Comparison of ENCODE assay signal across 8 cellular contexts in genomic region chr7:27739301-27739913, GRCh38. TPM values are rescaled to one million over a fixed set of nuclear protein-coding genes. Genes with fewer than 3 reads are reported as not detected.
DNase-seq lines count a peak whose midpoint lies in the region; ATAC-seq lines count a peak whose summit lies in the region.

No MANE protein-coding gene starts in this region.

- H3K36me3 Mint-ChIP-seq in activated CD4-positive, alpha-beta T cell treated with anti-CD3 and anti-CD28 coated beads for 36 hours (ENCODE audit: low read depth) = peaks cover 10% of the 10 kb centered on the region
- H3K36me3 Mint-ChIP-seq in stimulated activated naive CD8-positive, alpha-beta T cell treated with anti-CD3 and anti-CD28 coated beads, Interleukin-15, Interleukin-2, amounts not matched to agents 100 ng/mL and 50 ng/mL, for 24 hours (ENCODE audit: low read depth) = peaks cover 5% of the 10 kb centered on the region

- H3K27me3 ChIP-seq in H7 (ENCODE audit: control insufficient read depth, insufficient read depth, low read length) (no peaks in the 10 kb centered on the region), adipocyte (replicated peaks; ENCODE audit: control insufficient read depth, insufficient read depth, low read length) (no peaks in the 10 kb centered on the region), iPS-18a (ENCODE audit: control insufficient read depth, insufficient read depth, low read length) (no peaks in the 10 kb centered on the region)

- no peak for DNase-seq in activated CD4-positive, alpha-beta T cell treated with anti-CD3 and anti-CD28 coated beads for 36 hours
- no peak for DNase-seq in activated CD4-positive, alpha-beta T cell treated with anti-CD3 and anti-CD28 coated beads, Interleukin-2, amount 50 U/mL, for 1 hour
- DNase-seq in H7 = no peak
- peak; percentile 75 for DNase-seq in LoVo (ENCODE audit: low spot score)
- no peak for DNase-seq in adipocyte (ENCODE audit: low read depth)
- no peak for DNase-seq in retina

- CTCF ChIA-PET in activated CD4-positive, alpha-beta T cell treated with anti-CD3 and anti-CD28 coated beads for 36 hours (lab: Charles Lee) = interaction anchor here (1.1 kb wide), 1 partner anchor 11 kb away, joined by 4 read pairs; no protein-coding TSS in a partner anchor

- peak overlapping the region; percentile 99 for H3K4me3 Mint-ChIP-seq in activated CD4-positive, alpha-beta T cell treated with anti-CD3 and anti-CD28 coated beads for 36 hours
- H3K4me3 Mint-ChIP-seq in stimulated activated naive CD8-positive, alpha-beta T cell treated with anti-CD3 and anti-CD28 coated beads, Interleukin-15, Interleukin-2, amounts not matched to agents 100 ng/mL and 50 ng/mL, for 24 hours = peak overlapping the region; percentile 92

- no peaks in the 10 kb centered on the region for H3K27me3 Mint-ChIP-seq in activated CD4-positive, alpha-beta T cell treated with anti-CD3 and anti-CD28 coated beads for 36 hours
- H3K27me3 Mint-ChIP-seq in stimulated activated naive CD8-positive, alpha-beta T cell treated with anti-CD3 and anti-CD28 coated beads, Interleukin-15, Interleukin-2, amounts not matched to agents 100 ng/mL and 50 ng/mL, for 24 hours = no peaks in the 10 kb centered on the region

- no peaks in the 10 kb centered on the region for H3K9me3 Mint-ChIP-seq in activated CD4-positive, alpha-beta T cell treated with anti-CD3 and anti-CD28 coated beads for 36 hours (ENCODE audit: low read depth)
- H3K9me3 Mint-ChIP-seq in stimulated activated naive CD8-positive, alpha-beta T cell treated with anti-CD3 and anti-CD28 coated beads, Interleukin-15, Interleukin-2, amounts not matched to agents 100 ng/mL and 50 ng/mL, for 24 hours = no peaks in the 10 kb centered on the region

- ATAC-seq in activated CD4-positive, alpha-beta T cell treated with anti-CD3 and anti-CD28 coated beads for 36 hours = peak; percentile 30

- H3K36me3 ChIP-seq in H7 (replicated peaks; ENCODE audit: control insufficient read depth, insufficient read depth, low read length) = no peaks in the 10 kb centered on the region
- H3K36me3 ChIP-seq in adipocyte (ENCODE audit: control insufficient read depth, insufficient read depth, low read length, severe bottlenecking) = no peaks in the 10 kb centered on the region
- no peaks in the 10 kb centered on the region for H3K36me3 ChIP-seq in iPS-18a (ENCODE audit: control insufficient read depth, low read depth, low read length)

- H3K9ac ChIP-seq in adipocyte (ENCODE audit: low read length) = peak overlapping the region; percentile 99
- H3K9ac ChIP-seq in iPS-18a (ENCODE audit: low read length) = peak overlapping the region; percentile 81

- H3K27ac ChIP-seq in iPS-18a (ENCODE audit: low read length) = peak overlapping the region; percentile 14

- peak overlapping the region; percentile 99 for H3K27ac Mint-ChIP-seq in activated CD4-positive, alpha-beta T cell treated with anti-CD3 and anti-CD28 coated beads for 36 hours
- peak overlapping the region; percentile 96 for H3K27ac Mint-ChIP-seq in stimulated activated naive CD8-positive, alpha-beta T cell treated with anti-CD3 and anti-CD28 coated beads, Interleukin-15, Interleukin-2, amounts not matched to agents 100 ng/mL and 50 ng/mL, for 24 hours

- POLR2A ChIA-PET in activated CD4-positive, alpha-beta T cell treated with anti-CD3 and anti-CD28 coated beads for 36 hours (lab: Charles Lee) = interaction anchor here (1.0 kb wide), 1 partner anchor 77 kb away, joined by 3 read pairs; no protein-coding TSS in a partner anchor

- peak overlapping the region; percentile 92 for H3K4me3 ChIP-seq in H7 (ENCODE audit: insufficient read depth, low read depth, low read length)
- peak overlapping the region; percentile 99 for H3K4me3 ChIP-seq in adipocyte (ENCODE audit: low read length)
- peak overlapping the region; percentile 96 for H3K4me3 ChIP-seq in iPS-18a (ENCODE audit: low read length)

- H3K9me3 ChIP-seq in adipocyte (ENCODE audit: control insufficient read depth, low read length) (no peaks in the 10 kb centered on the region), iPS-18a (ENCODE audit: control insufficient read depth, low read depth, low read length) (no peaks in the 10 kb centered on the region)

- H3K4me1 ChIP-seq in adipocyte (ENCODE audit: control insufficient read depth, insufficient read depth, low read length) = peaks cover 23% of the 10 kb centered on the region
- H3K4me1 ChIP-seq in iPS-18a (ENCODE audit: control insufficient read depth, low read depth, low read length) = no peaks in the 10 kb centered on the region

- intact Hi-C loops in activated CD4-positive, alpha-beta T cell treated with anti-CD3 and anti-CD28 coated beads for 36 hours (cut with DNase I, micrococcal nuclease) = no loop called here

- peaks cover 31% of the 10 kb centered on the region for H3K4me1 Mint-ChIP-seq in activated CD4-positive, alpha-beta T cell treated with anti-CD3 and anti-CD28 coated beads for 36 hours
- H3K4me1 Mint-ChIP-seq in stimulated activated naive CD8-positive, alpha-beta T cell treated with anti-CD3 and anti-CD28 coated beads, Interleukin-15, Interleukin-2, amounts not matched to agents 100 ng/mL and 50 ng/mL, for 24 hours (ENCODE audit: low read depth) = peaks cover 37% of the 10 kb centered on the region

RNA-seq across cellular contexts. Expression of gene TAX1BP1, which starts 0.6 kb away (rescaled TPM):
- total RNA-seq in activated CD4-positive, alpha-beta T cell treated with anti-CD3 and anti-CD28 coated beads for 36 hours = 100 to 1,000 TPM; 101 to 109 TPM
- 51.6 and 62.2 TPM in 2 replicates for total RNA-seq in H7 (2014; rRNA removed; shearing (Covaris generic))
